Comparison of ENCODE assay signal across 26 cellular contexts in the genomic region with DNA sequence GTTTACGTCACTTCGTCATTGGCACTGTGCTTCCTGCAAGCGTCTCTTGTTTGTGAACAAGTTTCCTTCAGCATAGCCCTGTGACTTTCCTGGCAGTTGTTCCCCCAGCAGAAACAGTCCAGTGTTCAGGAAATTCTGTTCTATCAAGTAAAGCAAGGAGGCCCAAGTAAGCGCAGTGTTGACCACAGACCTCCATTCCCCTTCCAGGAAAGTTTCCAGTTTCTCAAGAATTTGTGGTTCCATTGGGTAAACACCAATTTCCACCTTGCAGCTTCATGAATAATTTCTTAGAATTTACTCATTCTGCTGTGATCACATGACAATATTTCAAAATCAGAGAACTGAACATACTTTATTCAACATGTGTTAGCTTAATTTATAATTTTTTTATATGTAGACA.
"Had no signal": no experiment of that assay in that cellular context is flagged by ENCODE, and none has a peak within 500 bp of the region (broad histone marks: within the 10 kb centered on the region; RNA-seq: fewer than 3 reads in every experiment).

No MANE protein-coding gene starts in this region.

- ATAC-seq: heart right ventricle; left cardiac atrium; left lung; naive thymus-derived CD8-positive, alpha-beta T cell; right lobe of liver; stimulated activated naive CD8-positive, alpha-beta T cell treated with anti-CD3 and anti-CD28 coated beads, Interleukin-15, amount 100 ng/mL, for 72 hours had no signal

- H3K4me1 ChIP-seq: esophagus squamous epithelium, heart right ventricle, left lung, right lobe of liver, suprapubic skin, vagina had no signal

- H3K9me3 ChIP-seq: esophagus squamous epithelium, left lung, ovary, right lobe of liver, suprapubic skin, transverse colon, vagina had no signal

- H3K27me3 ChIP-seq: esophagus squamous epithelium, left lung, ovary, right lobe of liver, transverse colon, vagina had no signal

- DNase-seq: dermis blood vessel endothelial cell; effector memory CD4-positive, alpha-beta T cell; esophagus squamous epithelium; foreskin melanocyte; glutamatergic neuron; heart right ventricle; hippocampal formation; left cardiac atrium; left lung; naive thymus-derived CD8-positive, alpha-beta T cell; nephron progenitor cell; nucleus accumbens; ovary; posterior cingulate gyrus; right lobe of liver; small intestine; stimulated activated CD4-positive, alpha-beta T cell treated with anti-CD3 and anti-CD28 coated beads, Interleukin-15, amount 100 ng/mL, for 24 hours; stimulated activated CD4-positive, alpha-beta T cell treated with anti-CD3 and anti-CD28 coated beads, Interleukin-2, amount 100 ng/mL, for 48 hours; stimulated activated naive CD4-positive, alpha-beta T cell; stimulated activated naive CD8-positive, alpha-beta T cell treated with anti-CD3 and anti-CD28 coated beads, Interleukin-15, amount 100 ng/mL, for 72 hours; transverse colon had no signal

- FAIRE-seq: endothelial cell of umbilical vein, islet of Langerhans, small intestine had no signal

- H3K36me3 ChIP-seq: esophagus squamous epithelium, heart right ventricle, left lung, ovary, right lobe of liver, suprapubic skin, transverse colon, vagina had no signal

- H3K27ac ChIP-seq: coronary artery, esophagus squamous epithelium, heart right ventricle, left lung, ovary, right lobe of liver, suprapubic skin, transverse colon, vagina had no signal

- H3K4me3 ChIP-seq: coronary artery, esophagus squamous epithelium, heart right ventricle, left lung, ovary, right lobe of liver, suprapubic skin, transverse colon, vagina had no signal
